Comparison of ENCODE assay signal across 13 cellular contexts in the genomic region with DNA sequence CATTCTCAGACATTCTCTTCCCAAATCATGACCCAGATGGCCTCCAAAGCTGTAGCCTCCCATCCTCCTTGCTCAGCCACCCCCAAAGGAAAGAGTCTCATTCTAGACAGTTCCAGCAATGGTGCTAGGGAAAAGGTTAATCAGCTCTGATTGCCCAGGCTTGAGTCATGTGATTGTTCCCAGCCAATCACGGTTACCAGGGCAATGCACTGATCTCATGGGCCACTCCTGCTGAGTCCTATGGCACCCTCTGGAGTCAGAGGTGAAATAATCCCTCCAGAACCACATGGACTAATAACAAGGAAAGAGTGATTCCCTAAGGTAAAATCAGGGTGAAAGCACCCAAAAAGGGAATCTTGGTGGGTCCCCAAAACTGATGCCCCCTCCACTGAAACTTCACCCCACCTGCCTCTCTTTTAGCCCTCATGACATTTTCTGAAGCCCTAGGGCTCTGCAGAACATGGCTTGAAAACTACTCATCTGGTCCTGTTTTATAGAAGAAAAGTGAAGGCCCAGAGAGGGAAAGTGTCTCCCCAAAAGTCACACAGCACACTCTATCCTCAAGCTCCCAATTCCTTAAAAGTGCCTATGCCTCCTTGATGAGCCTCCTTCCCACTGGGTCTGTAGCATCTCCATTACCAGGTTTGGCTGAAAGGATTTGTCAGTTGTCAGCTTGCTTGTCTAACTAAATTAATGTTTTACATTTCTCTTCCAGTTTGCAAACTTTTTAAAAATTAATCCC.
DNase-seq lines count a peak whose midpoint lies in the region; ATAC-seq and TF ChIP-seq lines count a peak whose summit lies in the region.
"Had no signal": no experiment of that assay in that cellular context is flagged by ENCODE, and none has a peak within 500 bp of the region (broad histone marks: within the 10 kb centered on the region; RNA-seq: fewer than 3 reads in every experiment).

No MANE protein-coding gene starts in this region.

- H3K4me1 Mint-ChIP-seq in T-helper 2 cell treated with Interferon-gamma antibody and Interleukin-4, amounts not matched to agents 5 μg/mL and 100 μg/mL, for 36 hours (ENCODE audit: low read depth) = no peaks in the 10 kb centered on the region

- DNase-seq in Caki2 (ENCODE audit: low read depth) = peak; percentile 18
- peak; percentile 3 for DNase-seq in HS-5 (ENCODE audit: low read depth)
- DNase-seq in left lobe of liver (ENCODE audit: low spot score) = no peak
- DNase-seq in midbrain (lab: John Stamatoyannopoulos, UW) = no peak
- no peak for DNase-seq in T-helper 2 cell treated with Interferon-gamma antibody and Interleukin-4, amounts not matched to agents 5 μg/mL and 100 μg/mL, for 36 hours (ENCODE audit: low spot score)
- DNase-seq: activated CD4-positive, alpha-beta T cell treated with anti-CD3 and anti-CD28 coated beads, Interleukin-2, amount 50 U/mL, for 48 hours; activated naive CD4-positive, alpha-beta T cell treated with Interleukin-2 at 50 U/mL for 16 hours; CD8-positive, alpha-beta T cell; esophagus squamous epithelium had no signal

- no peak overlapping the region for H3K4me3 Mint-ChIP-seq in T-helper 2 cell treated with Interferon-gamma antibody and Interleukin-4, amounts not matched to agents 5 μg/mL and 100 μg/mL, for 36 hours
- H3K4me3 Mint-ChIP-seq: CD8-positive, alpha-beta T cell; T-helper 1 cell treated with Interleukin-12 subunit alpha and Interleukin-12 subunit beta and Interleukin-4 antibody, amounts not matched to agents 30 μg/mL and 1 μg/mL, for 36 hours had no signal

- H3K9me3 Mint-ChIP-seq in T-helper 2 cell treated with Interferon-gamma antibody and Interleukin-4, amounts not matched to agents 5 μg/mL and 100 μg/mL, for 36 hours = no peaks in the 10 kb centered on the region
- H3K9me3 Mint-ChIP-seq: CD8-positive, alpha-beta T cell; T-helper 1 cell treated with Interleukin-12 subunit alpha and Interleukin-12 subunit beta and Interleukin-4 antibody, amounts not matched to agents 30 μg/mL and 1 μg/mL, for 36 hours had no signal

- in situ Hi-C loops in Caki2 (cut with HindIII; ENCODE audit: low pct_unique_long_range_greater_than_20kb, low sequenced_read_pairs) = no loop called here

- H3K27ac Mint-ChIP-seq in T-helper 2 cell treated with Interferon-gamma antibody and Interleukin-4, amounts not matched to agents 5 μg/mL and 100 μg/mL, for 36 hours = no peak overlapping the region
- H3K27ac Mint-ChIP-seq: CD8-positive, alpha-beta T cell; T-helper 1 cell treated with Interleukin-12 subunit alpha and Interleukin-12 subunit beta and Interleukin-4 antibody, amounts not matched to agents 30 μg/mL and 1 μg/mL, for 36 hours had no signal

- ATAC-seq in SK-N-SH treated with all-trans-retinoic acid at 6 μM for 48 hours (peak; percentile 65; the same call in 2 of the 3 replicates), left lobe of liver (peak; percentile 66), HG03457 (IDR thresholded peaks at IDR 0.05; ENCODE audit: unreplicated experiment) (no peak), GM21786 (IDR thresholded peaks at IDR 0.05; ENCODE audit: unreplicated experiment) (no peak)
- ATAC-seq: CD8-positive, alpha-beta T cell had no signal

- H3K27me3 Mint-ChIP-seq in T-helper 2 cell treated with Interferon-gamma antibody and Interleukin-4, amounts not matched to agents 5 μg/mL and 100 μg/mL, for 36 hours (ENCODE audit: low read depth) = no peaks in the 10 kb centered on the region

- H3K36me3 Mint-ChIP-seq in T-helper 2 cell treated with Interferon-gamma antibody and Interleukin-4, amounts not matched to agents 5 μg/mL and 100 μg/mL, for 36 hours (ENCODE audit: low read depth) = no peaks in the 10 kb centered on the region
- H3K36me3 Mint-ChIP-seq: CD8-positive, alpha-beta T cell had no signal

TF ChIP-seq in SK-N-SH treated with all-trans-retinoic acid at 6 μM for 48 hours, 23 proteins besides CTCF, POLR2A, EP300 and RAD21:
- TF ChIP-seq, protein P1, sequence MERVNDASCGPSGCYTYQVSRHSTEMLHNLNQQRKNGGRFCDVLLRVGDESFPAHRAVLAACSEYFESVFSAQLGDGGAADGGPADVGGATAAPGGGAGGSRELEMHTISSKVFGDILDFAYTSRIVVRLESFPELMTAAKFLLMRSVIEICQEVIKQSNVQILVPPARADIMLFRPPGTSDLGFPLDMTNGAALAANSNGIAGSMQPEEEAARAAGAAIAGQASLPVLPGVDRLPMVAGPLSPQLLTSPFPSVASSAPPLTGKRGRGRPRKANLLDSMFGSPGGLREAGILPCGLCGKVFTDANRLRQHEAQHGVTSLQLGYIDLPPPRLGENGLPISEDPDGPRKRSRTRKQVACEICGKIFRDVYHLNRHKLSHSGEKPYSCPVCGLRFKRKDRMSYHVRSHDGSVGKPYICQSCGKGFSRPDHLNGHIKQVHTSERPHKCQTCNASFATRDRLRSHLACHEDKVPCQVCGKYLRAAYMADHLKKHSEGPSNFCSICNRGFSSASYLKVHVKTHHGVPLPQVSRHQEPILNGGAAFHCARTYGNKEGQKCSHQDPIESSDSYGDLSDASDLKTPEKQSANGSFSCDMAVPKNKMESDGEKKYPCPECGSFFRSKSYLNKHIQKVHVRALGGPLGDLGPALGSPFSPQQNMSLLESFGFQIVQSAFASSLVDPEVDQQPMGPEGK (CRISPR knock-in tag; IDR thresholded peaks at IDR 0.05; ENCODE audit: borderline replicate concordance) = no peak
- TF ChIP-seq ZNF70 (CRISPR knock-in tag; IDR thresholded peaks at IDR 0.05) (no peak), ESRRG (CRISPR knock-in tag; IDR thresholded peaks at IDR 0.05) (no peak), ZFP3 (CRISPR knock-in tag; IDR thresholded peaks at IDR 0.05) (no peak), OSR1 (CRISPR knock-in tag; IDR thresholded peaks at IDR 0.05) (no peak), TOX (CRISPR knock-in tag; IDR thresholded peaks at IDR 0.05; ENCODE audit: borderline replicate concordance) (no peak), ISL1 (CRISPR knock-in tag; IDR thresholded peaks at IDR 0.05) (no peak), PPARA (CRISPR knock-in tag; IDR thresholded peaks at IDR 0.05; ENCODE audit: borderline replicate concordance) (no peak), CREB5 (CRISPR knock-in tag; IDR thresholded peaks at IDR 0.05; ENCODE audit: low read depth) (no peak), ZNF565 (CRISPR knock-in tag; conservative IDR thresholded peaks at IDR 0.05; ENCODE audit: low read depth) (no peak), SNAI2 (CRISPR knock-in tag; IDR thresholded peaks at IDR 0.05) (no peak), ZNF8 (CRISPR knock-in tag; IDR thresholded peaks at IDR 0.05) (no peak), RARB (CRISPR knock-in tag; IDR thresholded peaks at IDR 0.05) (no peak), BACH2 (CRISPR knock-in tag; IDR thresholded peaks at IDR 0.05; ENCODE audit: borderline replicate concordance) (no peak), ZFP30 (CRISPR knock-in tag; IDR thresholded peaks at IDR 0.05) (no peak)
- TF ChIP-seq, protein P2, sequence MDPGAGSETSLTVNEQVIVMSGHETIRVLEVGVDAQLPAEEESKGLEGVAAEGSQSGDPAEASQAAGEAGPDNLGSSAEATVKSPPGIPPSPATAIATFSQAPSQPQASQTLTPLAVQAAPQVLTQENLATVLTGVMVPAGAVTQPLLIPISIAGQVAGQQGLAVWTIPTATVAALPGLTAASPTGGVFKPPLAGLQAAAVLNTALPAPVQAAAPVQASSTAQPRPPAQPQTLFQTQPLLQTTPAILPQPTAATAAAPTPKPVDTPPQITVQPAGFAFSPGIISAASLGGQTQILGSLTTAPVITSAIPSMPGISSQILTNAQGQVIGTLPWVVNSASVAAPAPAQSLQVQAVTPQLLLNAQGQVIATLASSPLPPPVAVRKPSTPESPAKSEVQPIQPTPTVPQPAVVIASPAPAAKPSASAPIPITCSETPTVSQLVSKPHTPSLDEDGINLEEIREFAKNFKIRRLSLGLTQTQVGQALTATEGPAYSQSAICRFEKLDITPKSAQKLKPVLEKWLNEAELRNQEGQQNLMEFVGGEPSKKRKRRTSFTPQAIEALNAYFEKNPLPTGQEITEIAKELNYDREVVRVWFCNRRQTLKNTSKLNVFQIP (CRISPR knock-in tag; IDR thresholded peaks at IDR 0.05; ENCODE audit: borderline replicate concordance, low read depth) = no peak
- TF ChIP-seq, protein P3, sequence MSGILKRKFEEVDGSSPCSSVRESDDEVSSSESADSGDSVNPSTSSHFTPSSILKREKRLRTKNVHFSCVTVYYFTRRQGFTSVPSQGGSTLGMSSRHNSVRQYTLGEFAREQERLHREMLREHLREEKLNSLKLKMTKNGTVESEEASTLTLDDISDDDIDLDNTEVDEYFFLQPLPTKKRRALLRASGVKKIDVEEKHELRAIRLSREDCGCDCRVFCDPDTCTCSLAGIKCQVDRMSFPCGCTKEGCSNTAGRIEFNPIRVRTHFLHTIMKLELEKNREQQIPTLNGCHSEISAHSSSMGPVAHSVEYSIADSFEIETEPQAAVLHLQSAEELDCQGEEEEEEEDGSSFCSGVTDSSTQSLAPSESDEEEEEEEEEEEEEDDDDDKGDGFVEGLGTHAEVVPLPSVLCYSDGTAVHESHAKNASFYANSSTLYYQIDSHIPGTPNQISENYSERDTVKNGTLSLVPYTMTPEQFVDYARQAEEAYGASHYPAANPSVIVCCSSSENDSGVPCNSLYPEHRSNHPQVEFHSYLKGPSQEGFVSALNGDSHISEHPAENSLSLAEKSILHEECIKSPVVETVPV (CRISPR knock-in tag; IDR thresholded peaks at IDR 0.05) = no peak

Comparison
In these comparisons a context has a peak if more than half of its experiments do, and no peak if none do; other contexts are left out.
1. DNase-seq: peak in Caki2 (single experiment) and HS-5 (single experiment); none in left lobe of liver (single experiment), midbrain (single experiment) and T-helper 2 cell treated with Interferon-gamma antibody and Interleukin-4, amounts not matched to agents 5 μg/mL and 100 μg/mL, for 36 hours (single experiment).
2. ATAC-seq: peak in SK-N-SH treated with all-trans-retinoic acid at 6 μM for 48 hours (single experiment) and left lobe of liver (single experiment); none in HG03457 (single experiment) and GM21786 (single experiment).